In the genomic region with DNA sequence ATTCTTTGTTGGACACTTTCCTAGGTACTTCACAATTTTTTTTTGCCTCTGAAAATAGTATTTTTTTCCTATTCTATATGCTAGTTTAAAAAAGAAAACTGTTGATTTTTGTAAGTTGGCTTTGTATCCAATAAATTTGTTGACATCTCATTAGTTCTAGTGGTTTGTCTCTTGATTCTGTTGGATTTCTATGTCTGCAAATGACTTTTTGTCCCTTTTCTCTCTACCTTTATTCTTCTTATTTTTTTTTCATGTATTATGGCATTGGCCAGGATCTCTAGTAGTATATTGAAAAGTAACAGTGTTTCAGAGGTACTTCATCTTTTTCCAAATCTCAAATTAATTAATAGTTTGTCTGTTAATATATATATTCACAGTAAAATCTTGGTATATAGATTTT, we compare ENCODE assay signal across 2 cellular contexts.
TF ChIP-seq lines count a peak whose summit lies in the region.

No MANE protein-coding gene starts in this region.

TF ChIP-seq in HEK293, 187 proteins besides CTCF, POLR2A, EP300 and RAD21:
- peak; percentile 96 for TF ChIP-seq SETDB1 (IDR thresholded peaks at IDR 0.05; ENCODE audit: insufficient read length, low read length)
- TF ChIP-seq ZNF571 (tag by site-specific recombination; IDR thresholded peaks at IDR 0.05): no peak

TF ChIP-seq in K562, 482 proteins besides CTCF, POLR2A, EP300 and RAD21:
- peak; percentile 36 for TF ChIP-seq RBM25 (IDR thresholded peaks at IDR 0.05; ENCODE audit: low read depth, low read length, severe bottlenecking)
- TF ChIP-seq WHSC1 (IDR thresholded peaks at IDR 0.05; ENCODE audit: low read length): no peak
